9 cellular contexts compared by ENCODE assay signal in the genomic region with DNA sequence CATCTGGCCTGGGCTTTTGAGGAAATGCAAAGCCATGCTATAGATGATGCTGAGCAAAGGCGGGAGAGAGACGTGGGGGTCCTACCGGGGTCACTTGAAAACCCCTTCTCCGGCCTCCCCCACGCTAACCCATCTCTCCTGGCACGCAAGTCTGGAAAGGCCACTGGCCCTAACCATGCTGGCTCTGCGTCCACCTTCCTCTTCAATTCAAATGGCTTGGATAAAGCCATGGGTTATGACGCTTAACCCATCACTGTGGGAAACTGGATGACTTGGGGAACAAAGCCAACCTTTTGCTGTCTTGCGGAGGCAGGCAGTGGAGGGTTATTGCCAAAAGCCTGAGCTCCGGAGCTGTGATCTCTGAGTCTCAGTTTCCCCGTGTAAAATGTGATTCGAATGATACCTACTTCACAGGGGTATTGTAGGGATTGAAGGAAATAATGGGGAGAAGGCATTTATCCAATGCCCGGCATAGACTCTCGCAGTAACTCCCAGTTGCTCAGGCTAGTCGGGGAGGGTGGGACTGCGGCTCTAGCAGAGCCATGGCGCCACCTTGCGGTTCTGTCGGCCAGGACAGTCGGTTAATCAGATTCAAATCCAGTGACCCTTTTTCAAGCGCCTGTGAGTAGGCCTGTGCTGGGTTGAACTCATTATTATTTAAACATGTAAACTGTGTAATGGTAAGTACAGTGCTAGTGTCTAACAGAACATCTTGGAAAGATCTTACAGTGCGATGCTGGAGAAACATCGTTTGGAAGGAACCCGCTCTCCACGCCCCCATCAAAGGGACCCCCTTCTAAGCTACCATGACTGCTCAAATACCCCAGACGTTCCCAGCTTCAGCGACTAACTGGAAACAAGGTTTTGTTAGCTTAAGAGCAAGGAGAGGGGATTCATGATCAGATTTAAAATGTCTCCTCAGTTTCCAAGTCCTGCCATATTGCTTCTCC. TPM values are rescaled to one million over a fixed set of nuclear protein-coding genes. Genes with fewer than 3 reads are reported as not detected.
DNase-seq lines count a peak whose midpoint lies in the region; ATAC-seq and TF ChIP-seq lines count a peak whose summit lies in the region.
"Had no signal": no experiment of that assay in that cellular context is flagged by ENCODE, and none has a peak within 500 bp of the region (broad histone marks: within the 10 kb centered on the region; RNA-seq: fewer than 3 reads in every experiment).

No MANE protein-coding gene starts in this region.

- 35% methylated on average over 4 of the region's 27 CpGs; no CpG with 5 or more reads in 1 of the 2 experiments for WGBS in IMR-90 (ENCODE audit: extremely low coverage in 2 of 2, insufficient read length in 1 of 2), 2 experiments

- H3K9me1 ChIP-seq in IMR-90 (ENCODE audit: insufficient read depth, low read length): no peaks in the 10 kb centered on the region

- H4K8ac ChIP-seq in IMR-90 (ENCODE audit: low read depth in 2 of 2, low read length in 2 of 2): no peak overlapping the region

- no peaks in the 10 kb centered on the region for H3K9me2 ChIP-seq in OCI-LY1 (ENCODE audit: low read depth, low read length)

- BruUV-seq in IMR-90 (replicated peaks; lab: Mats Ljungman, UMichigan): no TSS peak

- peaks cover 0 to 13% (median 0%) of the 10 kb centered on the region in 5 donors for H3K27me3 Mint-ChIP-seq in naive thymus-derived CD4-positive, alpha-beta T cell

- TF ChIP-seq POLR2A in IMR-90 (IDR thresholded peaks at IDR 0.05; ENCODE audit: low read depth, low read length): peak; percentile 61; the same call in 1 of the 2 replicates

- H2AFZ ChIP-seq in IMR-90 (replicated peaks; ENCODE audit: low read length, poor library complexity): peak overlapping the region; percentile 38
- no peak overlapping the region for H2AFZ ChIP-seq in OCI-LY1 (ENCODE audit: low read length)

- H3K4ac ChIP-seq in IMR-90 (ENCODE audit: low read depth, low read length): no peak overlapping the region; the same call in 1 of the 2 replicates

- dilution Hi-C loops in IMR-90 (cut with HindIII; ENCODE audit: low sequenced_read_pairs, unreplicated experiment): no loop called here

- H3K4me3 Mint-ChIP-seq in naive thymus-derived CD4-positive, alpha-beta T cell: no peak overlapping the region
- H3K4me3 Mint-ChIP-seq: activated naive CD8-positive, alpha-beta T cell had no signal

- H3K9me3 Mint-ChIP-seq in naive thymus-derived CD4-positive, alpha-beta T cell: no peaks in the 10 kb centered on the region

- DNase-seq in Caki2 (ENCODE audit: low read depth): peak; percentile 72
- peak; percentile 84 for DNase-seq in IMR-90
- peak; percentile 94 for DNase-seq in activated CD8-positive, alpha-beta memory T cell treated with anti-CD3 and anti-CD28 coated beads, Interleukin-2, amount 50 U/mL, for 48 hours
- peak; percentile 87 for DNase-seq in epithelial cell of esophagus (ENCODE audit: low read depth)
- DNase-seq in naive thymus-derived CD4-positive, alpha-beta T cell: peak; percentile 60 to 82 (median 71)
- DNase-seq in stimulated activated CD8-positive, alpha-beta memory T cell treated with anti-CD3 and anti-CD28 coated beads, Interleukin-7, amount 100 ng/mL, for 48 hours (ENCODE audit: extremely low read depth in 1 of 2, low read depth in 1 of 2): peak; percentile 49 to 68

- no peak overlapping the region for H2BK5ac ChIP-seq in IMR-90 (ENCODE audit: low read depth, low read length, poor library complexity, severe bottlenecking)

- H3K23ac ChIP-seq in IMR-90 (ENCODE audit: low read depth, low read length): no peak overlapping the region; the same call in 1 of the 2 replicates

- H2AK5ac ChIP-seq in IMR-90 (ENCODE audit: low read depth, low read length): no peak overlapping the region; the same call in 1 of the 2 replicates

- POLR2A ChIA-PET in IMR-90 (lab: Charles Lee; ENCODE audit: unreplicated experiment): no interaction called here
- POLR2A ChIA-PET in naive thymus-derived CD4-positive, alpha-beta T cell (lab: Charles Lee): no interaction called here

- H3K9ac ChIP-seq in IMR-90 (ENCODE audit: low read depth, low read length) (no peak overlapping the region), OCI-LY1 (ENCODE audit: low read length) (no peak overlapping the region)

- H3K36me3 Mint-ChIP-seq in naive thymus-derived CD4-positive, alpha-beta T cell: no peaks in the 10 kb centered on the region
- H3K36me3 Mint-ChIP-seq: activated naive CD8-positive, alpha-beta T cell had no signal

- no peaks in the 10 kb centered on the region for H3F3A ChIP-seq in OCI-LY1 (ENCODE audit: insufficient read depth, low read length)

- H3K4me2 ChIP-seq in IMR-90 (ENCODE audit: low read depth, low read length) (no peak overlapping the region), OCI-LY1 (ENCODE audit: low read length) (no peak overlapping the region)

- H3K36me3 ChIP-seq in IMR-90 (ENCODE audit: control insufficient read depth, insufficient read depth, low read length) (no peaks in the 10 kb centered on the region), OCI-LY1 (ENCODE audit: insufficient read depth, low read length) (no peaks in the 10 kb centered on the region)
- H3K36me3 ChIP-seq in naive thymus-derived CD4-positive, alpha-beta T cell (ENCODE audit: control insufficient read depth in 2 of 3, insufficient read depth in 3 of 3, low read length in 3 of 3): no peaks in the 10 kb centered on the region

- no peak overlapping the region for H3K56ac ChIP-seq in IMR-90 (ENCODE audit: extremely low read depth, insufficient read depth, low read length)

- H3K27ac Mint-ChIP-seq in naive thymus-derived CD4-positive, alpha-beta T cell: no peak overlapping the region
- H3K27ac Mint-ChIP-seq: activated naive CD8-positive, alpha-beta T cell had no signal

- H4K5ac ChIP-seq in IMR-90 (ENCODE audit: low read depth, low read length): no peak overlapping the region

- CTCF ChIA-PET in IMR-90 (lab: Yijun Ruan, JAX): interaction anchor here (0.6 to 1.7 kb wide), 7 partner anchors 10 to 1392 kb away, joined by 3 to 6 read pairs (median 3); no protein-coding TSS in a partner anchor
- CTCF ChIA-PET in naive thymus-derived CD4-positive, alpha-beta T cell (lab: Charles Lee): interaction anchor here (0.5 to 3.6 kb wide), 6 partner anchors 12 to 1070 kb away, joined by 3 to 13 read pairs (median 4); a partner anchor contains a TSS

- peak overlapping the region; percentile 76 for H2AK9ac ChIP-seq in IMR-90 (replicated peaks; ENCODE audit: low read depth, low read length, poor library complexity)

- no peak overlapping the region for H2BK15ac ChIP-seq in IMR-90 (ENCODE audit: low read depth, low read length)

- H4K20me1 ChIP-seq in IMR-90 (ENCODE audit: insufficient read depth, low read length) (no peaks in the 10 kb centered on the region), OCI-LY1 (ENCODE audit: insufficient read depth, low read length) (no peaks in the 10 kb centered on the region)

- H3K9me3 ChIP-seq in IMR-90 (ENCODE audit: control insufficient read depth, insufficient read depth, low read length) (no peaks in the 10 kb centered on the region), OCI-LY1 (ENCODE audit: low read length) (no peaks in the 10 kb centered on the region)
- H3K9me3 ChIP-seq in naive thymus-derived CD4-positive, alpha-beta T cell (ENCODE audit: control insufficient read depth in 2 of 3, low read length in 3 of 3): no peaks in the 10 kb centered on the region

- no peak overlapping the region for H4K91ac ChIP-seq in IMR-90 (ENCODE audit: insufficient read depth, low read depth, low read length)

- peak; percentile 100 for TF ChIP-seq RAD21 in IMR-90 (IDR thresholded peaks at IDR 0.05; ENCODE audit: low read length)

- no peak overlapping the region for H3K14ac ChIP-seq in IMR-90 (replicated peaks; ENCODE audit: low read depth, low read length)

- TF ChIP-seq CTCF in IMR-90 (conservative IDR thresholded peaks at IDR 0.05; ENCODE audit: low read depth, low read length) (peak; percentile 99), OCI-LY1 (IDR thresholded peaks at IDR 0.05; ENCODE audit: low read length) (peak; percentile 88), epithelial cell of esophagus (IDR thresholded peaks at IDR 0.05; ENCODE audit: insufficient read depth, low read depth, low read length, missing control alignments) (peak; percentile 93)

- H2BK120ac ChIP-seq in IMR-90 (ENCODE audit: low read depth, low read length): no peak overlapping the region; the same call in 1 of the 2 replicates

- H3K27me3 ChIP-seq in IMR-90 (ENCODE audit: control insufficient read depth, insufficient read depth, low read length) (no peaks in the 10 kb centered on the region), OCI-LY1 (ENCODE audit: insufficient read depth, low read length) (no peaks in the 10 kb centered on the region)
- no peaks in the 10 kb centered on the region for H3K27me3 ChIP-seq in naive thymus-derived CD4-positive, alpha-beta T cell (ENCODE audit: control insufficient read depth in 2 of 2, insufficient read depth in 2 of 2, low read length in 2 of 2)

- in situ Hi-C loops in Caki2 (cut with HindIII; ENCODE audit: low pct_unique_long_range_greater_than_20kb, low sequenced_read_pairs): no loop called here
- in situ Hi-C loops in IMR-90 (cut with MboI; ENCODE audit: low sequenced_read_pairs): loop anchor here (5.0 kb wide), 2 partner anchors 78 to 138 kb away; a partner anchor contains a TSS

- H3K4me3 ChIP-seq in IMR-90 (ENCODE audit: insufficient read depth, low read depth, low read length) (no peak overlapping the region), OCI-LY1 (ENCODE audit: low read depth, low read length, poor library complexity, severe bottlenecking) (no peak overlapping the region), epithelial cell of esophagus (ENCODE audit: low read length) (no peak overlapping the region)
- H3K4me3 ChIP-seq in naive thymus-derived CD4-positive, alpha-beta T cell (ENCODE audit: low read length): no peak overlapping the region

- H3K79me1 ChIP-seq in IMR-90 (ENCODE audit: low read depth in 1 of 2, low read length in 2 of 2): no peaks in the 10 kb centered on the region

- no peak overlapping the region for H3K27ac ChIP-seq in IMR-90 (ENCODE audit: insufficient read depth, low read length)
- no peak overlapping the region for H3K27ac ChIP-seq in OCI-LY1 (ENCODE audit: low read depth, low read length, poor library complexity, severe bottlenecking)
- no peak overlapping the region for H3K27ac ChIP-seq in naive thymus-derived CD4-positive, alpha-beta T cell (ENCODE audit: low read depth, low read length)

- H3K18ac ChIP-seq in IMR-90 (ENCODE audit: low read depth, low read length): no peak overlapping the region

- intact Hi-C loops in IMR-90 (cut with micrococcal nuclease): loop anchor here (1.0 to 5.0 kb wide), 7 partner anchors 78 to 518 kb away; no protein-coding TSS in a partner anchor
- intact Hi-C loops in naive thymus-derived CD4-positive, alpha-beta T cell (cut with micrococcal nuclease): loop anchor here (1.0 to 5.0 kb wide), 9 partner anchors 78 to 1248 kb away; a partner anchor contains a TSS

- H3K4me1 Mint-ChIP-seq in naive thymus-derived CD4-positive, alpha-beta T cell: peaks cover 0 to 5% (median 0%) of the 10 kb centered on the region in 7 donors

- ATAC-seq in GM21423 (IDR thresholded peaks at IDR 0.05; ENCODE audit: unreplicated experiment): peak; percentile 79
- peak; percentile 98 for ATAC-seq in IMR-90 (ENCODE audit: low read depth)
- peak; percentile 95 for ATAC-seq in naive thymus-derived CD4-positive, alpha-beta T cell

- no peak overlapping the region for H2BK20ac ChIP-seq in IMR-90 (ENCODE audit: low read depth, low read length)

- peaks cover 8% of the 10 kb centered on the region for H3K4me1 ChIP-seq in IMR-90 (ENCODE audit: control insufficient read depth, insufficient read depth, low read length)
- H3K4me1 ChIP-seq in OCI-LY1 (ENCODE audit: insufficient read depth, low read length, severe bottlenecking): no peaks in the 10 kb centered on the region
- H3K4me1 ChIP-seq in naive thymus-derived CD4-positive, alpha-beta T cell (ENCODE audit: control insufficient read depth in 2 of 2, insufficient read depth in 2 of 2, low read length in 2 of 2): no peaks in the 10 kb centered on the region

- H3K79me2 ChIP-seq in OCI-LY1 (ENCODE audit: insufficient read depth, low read length): no peaks in the 10 kb centered on the region

RNA-seq across cellular contexts. Expression of a gene that starts 20.3 kb away (rescaled TPM):
- total RNA-seq in Caki2 (2014; rRNA removed; shearing (Covaris generic); ENCODE audit: low replicate concordance): 34.6 and 39.9 TPM in 2 replicates
- 26.0 and 35.0 TPM in 2 replicates for total RNA-seq in IMR-90 (2012; rRNA removed)
- 8.8 and 9.9 TPM in 2 replicates for polyA plus RNA-seq in IMR-90 (2012; rRNA removed)
- 2.7 and 6.4 TPM in 2 replicates for polyA plus RNA-seq in IMR-90 (2012; cell fraction: cytosol; rRNA removed)
- polyA plus RNA-seq in IMR-90 (2012; cell fraction: nucleus; rRNA removed; ENCODE audit: low replicate concordance): 0.98 and 2.7 TPM in 2 replicates
- total RNA-seq in naive thymus-derived CD4-positive, alpha-beta T cell: 10 to 100 TPM in 1 of 5 experiments, under 1 TPM in 3, not detected in 1; 0.16 to 26.5 (median 0.25) TPM
- polyA plus RNA-seq in naive thymus-derived CD4-positive, alpha-beta T cell: under 1 TPM in 1 of 2 donors, not detected in 1; 0.11 TPM
